8 cellular contexts compared by ENCODE assay signal in the genomic region with DNA sequence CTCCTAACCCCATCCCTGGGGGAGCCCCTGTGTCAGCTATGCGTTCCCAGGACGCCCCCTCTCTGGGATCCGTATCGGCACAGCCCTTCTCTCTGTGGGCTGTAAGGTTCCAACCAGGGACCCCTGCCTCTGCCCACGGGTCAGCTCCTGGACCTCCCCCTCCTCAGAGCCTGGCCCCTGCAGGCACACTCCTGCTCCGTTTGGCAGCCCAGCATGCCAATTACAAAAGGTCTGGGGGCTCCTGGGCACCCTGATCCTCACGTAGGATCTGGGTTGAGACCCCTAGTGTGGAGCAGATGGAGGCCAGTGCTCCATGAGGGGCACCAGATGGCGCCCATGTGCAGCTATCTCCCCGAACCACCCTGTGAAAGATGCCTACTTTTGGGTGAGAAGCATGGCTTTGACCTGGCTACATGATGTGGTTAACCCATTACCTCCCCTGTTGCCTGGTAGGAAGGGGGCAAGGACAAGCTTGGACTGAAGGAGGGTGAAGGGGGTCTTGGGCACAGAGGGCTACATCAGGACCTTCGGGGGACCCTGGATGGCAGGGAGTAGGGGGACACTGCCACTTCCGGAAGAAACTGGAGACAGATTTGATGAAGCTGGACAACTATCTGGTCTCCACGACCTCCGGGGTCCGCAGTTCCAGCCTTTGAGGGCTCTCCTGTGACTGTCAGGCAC. TPM values are rescaled to one million over a fixed set of nuclear protein-coding genes. Genes with fewer than 3 reads are reported as not detected.
DNase-seq lines count a peak whose midpoint lies in the region; ATAC-seq and TF ChIP-seq lines count a peak whose summit lies in the region.
"Had no signal": no experiment of that assay in that cellular context is flagged by ENCODE, and none has a peak within 500 bp of the region (broad histone marks: within the 10 kb centered on the region; RNA-seq: fewer than 3 reads in every experiment).

No MANE protein-coding gene starts in this region.

- peak; percentile 36 for TF ChIP-seq CTCF in upper lobe of right lung (IDR thresholded peaks at IDR 0.05)

- H3K9me2 ChIP-seq in Karpas-422 (replicated peaks; ENCODE audit: insufficient read depth, low read length) = no peaks in the 10 kb centered on the region

- H3K27me3 ChIP-seq in Karpas-422 (ENCODE audit: low read length) (no peaks in the 10 kb centered on the region), upper lobe of right lung (no peaks in the 10 kb centered on the region)

- intact Hi-C loops in upper lobe of right lung (cut with DNase I) = no loop called here

- H3K79me2 ChIP-seq in Karpas-422 (ENCODE audit: low read length) = no peaks in the 10 kb centered on the region

- peak; percentile 56 for DNase-seq in ELR (ENCODE audit: low read depth)
- peak; percentile 82 for DNase-seq in Karpas-422
- DNase-seq in activated T-cell treated with anti-CD3 and anti-CD28 coated beads, Interleukin-2, amount 50 U/mL, for 48 hours = peak; percentile 56 to 57
- DNase-seq in iPS-NIHi7 (ENCODE audit: extremely low spot score) = peak; percentile 53
- DNase-seq in upper lobe of right lung = no peak
- DNase-seq in NCI-H1930 (lab: John Stamatoyannopoulos, UW) = no peak

- H3K9ac ChIP-seq in Karpas-422 (ENCODE audit: low read length) = peak overlapping the region; percentile 51

- H3K4me3 ChIP-seq in Karpas-422 (ENCODE audit: low read length) (peak overlapping the region; percentile 36; the same call in 1 of the 2 replicates), upper lobe of right lung (peak overlapping the region; percentile 36)

- H4K20me1 ChIP-seq in Karpas-422 (ENCODE audit: insufficient read depth, low read depth, low read length) = no peaks in the 10 kb centered on the region

- peaks cover under 1% of the 10 kb centered on the region; the same call in 1 of the 2 replicates for H3K36me3 ChIP-seq in Karpas-422 (ENCODE audit: insufficient read depth, low read length)
- peaks cover 3% of the 10 kb centered on the region for H3K36me3 ChIP-seq in upper lobe of right lung

- H3K4me1 ChIP-seq in Karpas-422 (ENCODE audit: low read length) = peaks cover 38% of the 10 kb centered on the region
- peaks cover 29% of the 10 kb centered on the region for H3K4me1 ChIP-seq in upper lobe of right lung

- peak overlapping the region; percentile 64 for H3K4me2 ChIP-seq in Karpas-422 (ENCODE audit: low read depth, low read length, poor library complexity, severe bottlenecking)

- ATAC-seq in upper lobe of right lung = no peak
- ATAC-seq in GM21447 (IDR thresholded peaks at IDR 0.05; ENCODE audit: unreplicated experiment) = no peak

- H2AFZ ChIP-seq in Karpas-422 (ENCODE audit: low read length) = peak overlapping the region; percentile 44

- H3K9me3 ChIP-seq in Karpas-422 (ENCODE audit: low read length) = no peaks in the 10 kb centered on the region
- no peaks in the 10 kb centered on the region for H3K9me3 ChIP-seq in upper lobe of right lung

- H3K27ac ChIP-seq in Karpas-422 (ENCODE audit: low read length) (peak overlapping the region; percentile 80), upper lobe of right lung (peak overlapping the region; percentile 78)

RNA-seq across cellular contexts. Expression of a gene that starts 9.0 kb away (rescaled TPM):
- total RNA-seq in Karpas-422 (2014; rRNA removed; shearing (Covaris generic); ENCODE audit: low replicate concordance) = 1.9 TPM in 1 of 2 replicates, not detected in the other
- 0.90 TPM for total RNA-seq in upper lobe of right lung
- total RNA-seq: mononuclear cell had no signal

RNA-seq across cellular contexts. Expression of a gene that starts 43.5 kb away (rescaled TPM):
- total RNA-seq in Karpas-422 (2014; rRNA removed; shearing (Covaris generic); ENCODE audit: low replicate concordance) = 0.97 and 1.6 TPM in 2 replicates
- 47.3 TPM for total RNA-seq in upper lobe of right lung

Comparison
In these comparisons a context has a peak if more than half of its experiments do, and no peak if none do; other contexts are left out.
1. DNase-seq: peak in ELR (single experiment), Karpas-422 (single experiment), activated T-cell treated with anti-CD3 and anti-CD28 coated beads, Interleukin-2, amount 50 U/mL, for 48 hours (2 of 2) and iPS-NIHi7 (single experiment); none in upper lobe of right lung (single experiment) and NCI-H1930 (0 of 2).
2. RNA of a gene that starts 43.5 kb away (total RNA-seq): 47.3 TPM in upper lobe of right lung (single experiment); 0.97 to 1.6 TPM in Karpas-422; every median in the first group is over 10 times any median in the second.